ENCODE assay signal across 8 cellular contexts in genomic region chr19:37931941-37932655, GRCh38. TPM values are rescaled to one million over a fixed set of nuclear protein-coding genes. Genes with fewer than 3 reads are reported as not detected.
A peak's percentile ranks its signal among the peaks of the same experiment; 100 is the strongest.
DNase-seq lines count a peak whose midpoint lies in the region; ATAC-seq and TF ChIP-seq lines count a peak whose summit lies in the region.

No MANE protein-coding gene starts in this region.

- BruUV-seq in HCT116 (replicated peaks; lab: Mats Ljungman, UMichigan): TSS peak; percentile 93

- no peaks in the 10 kb centered on the region for H3K9me3 ChIP-seq in HCT116 (ENCODE audit: control insufficient read depth in 1 of 2, insufficient read depth in 1 of 2, low read depth in 1 of 2, low read length in 2 of 2)
- peaks cover 0 to 8% (median 2%) of the 10 kb centered on the region in 4 donors for H3K9me3 ChIP-seq in stomach

- POLR2A ChIA-PET in HCT116 (lab: Charles Lee): interaction anchor here (0.6 to 2.2 kb wide), 5 partner anchors 23 to 148 kb away, joined by 3 to 18 read pairs (median 5); partner anchors contain the start of genes SIPA1L3 and WDR87

- peaks cover 61 to 87% of the 10 kb centered on the region in 2 experiments for H3K4me1 ChIP-seq in HCT116 (ENCODE audit: control insufficient read depth in 1 of 2, insufficient read depth in 2 of 2, low read length in 2 of 2)
- H3K4me1 ChIP-seq in stomach: peaks cover 28 to 73% (median 51%) of the 10 kb centered on the region in 4 donors

- peak overlapping the region; percentile 60 for H3K9ac ChIP-seq in HCT116 (ENCODE audit: low read length)

- RAD21 ChIA-PET in HCT116 (lab: Charles Lee; ENCODE audit: low non-redundant PET in 1 of 2, low total read pairs in 2 of 2, uncharacterized antibody in 2 of 2, unreplicated experiment in 2 of 2): interaction anchor here (0.6 to 2.3 kb wide), 6 partner anchors 13 to 106 kb away, joined by 3 to 7 read pairs (median 4); partner anchors contain the start of genes WDR87 (in 2 of the 2) and SIPA1L3 (in 1 of the 2)

- H4K20me1 ChIP-seq in HCT116 (ENCODE audit: insufficient read depth): no peaks in the 10 kb centered on the region

- DNase-seq in EH (ENCODE audit: low read depth) (peak; percentile 77), HCT116 (ENCODE audit: low read depth, low spot score) (peak; percentile 65), NCI-H345 (lab: John Stamatoyannopoulos, UW) (peak; percentile 94), choroid plexus epithelial cell (ENCODE audit: low read depth) (peak; percentile 67), left colon (peak; percentile 88 to 90), stomach (peak; percentile 94)

- H3K27me3 ChIP-seq in HCT116 (ENCODE audit: insufficient read depth, low read length): no peaks in the 10 kb centered on the region
- H3K27me3 ChIP-seq in stomach: no peaks in the 10 kb centered on the region

- H3K36me3 ChIP-seq in HCT116 (ENCODE audit: control insufficient read depth in 1 of 2, insufficient read depth in 2 of 2, low read length in 2 of 2): no peaks in the 10 kb centered on the region; a peak in 1 of 4 replicates
- H3K36me3 ChIP-seq in stomach: no peaks in the 10 kb centered on the region

- peaks cover 85% of the 10 kb centered on the region for H3K79me2 ChIP-seq in HCT116 (ENCODE audit: insufficient read depth, low read length)

- peak; percentile 81 for ATAC-seq in HCT116
- ATAC-seq in left colon: peak; percentile 77
- no peak for ATAC-seq in HG03439 (IDR thresholded peaks at IDR 0.05; ENCODE audit: unreplicated experiment)
- no peak for ATAC-seq in GM21360 (IDR thresholded peaks at IDR 0.05; ENCODE audit: unreplicated experiment)

- TF ChIP-seq POLR2A in HCT116 (IDR thresholded peaks at IDR 0.05; ENCODE audit: borderline replicate concordance, extremely low read depth, insufficient read depth, insufficient read length) (no peak), stomach (IDR thresholded peaks at IDR 0.05) (peak in 1 of 4 donors; percentile 18)

- 10 to 34% (median 24%) methylated on average over 8 to 29 of the region's 29 CpGs for WGBS in stomach, 5 donors

- peak; percentile 39; the same call in 1 of the 2 replicates for TF ChIP-seq RAD21 in HCT116 (IDR thresholded peaks at IDR 0.05; ENCODE audit: low read depth)

- TF ChIP-seq EP300 in stomach (IDR thresholded peaks at IDR 0.05): no peak

- no peak for TF ChIP-seq CTCF in HCT116 (IDR thresholded peaks at IDR 0.05 in 2 of 3, conservative IDR thresholded peaks at IDR 0.05 in 1 of 3; ENCODE audit: borderline replicate concordance in 1 of 3, insufficient read depth in 1 of 3, low read depth in 2 of 3, low read length in 2 of 3)
- peak; percentile 28 for TF ChIP-seq CTCF in choroid plexus epithelial cell (conservative IDR thresholded peaks at IDR 0.05; ENCODE audit: low read depth, low read length)
- TF ChIP-seq CTCF in stomach (IDR thresholded peaks at IDR 0.05): no peak

- intact Hi-C loops in HCT116 (cut with micrococcal nuclease): loop anchor here (10.0 kb wide), 1 partner anchor 53 kb away; no protein-coding TSS in a partner anchor
- intact Hi-C loops in left colon (cut with DNase I, micrococcal nuclease): no loop called here
- intact Hi-C loops in stomach (cut with DNase I; ENCODE audit: low total_unique reads): no loop called here

- H3K9me2 ChIP-seq in HCT116 (ENCODE audit: insufficient read depth): no peaks in the 10 kb centered on the region

- H3K4me2 ChIP-seq in HCT116 (ENCODE audit: low read length): peak overlapping the region; percentile 87

- peak overlapping the region; percentile 88 for H3K27ac ChIP-seq in HCT116 (ENCODE audit: low read depth, low read length)
- peak overlapping the region; percentile 76 to 92 (median 81) for H3K27ac ChIP-seq in stomach

- H2AFZ ChIP-seq in HCT116 (ENCODE audit: low read depth, low read length, poor library complexity, severe bottlenecking): no peak overlapping the region

- peak overlapping the region; percentile 30 to 49 for H3K4me3 ChIP-seq in HCT116 (replicated peaks in 1 of 2; ENCODE audit: low read depth in 1 of 2, low read length in 2 of 2)
- H3K4me3 ChIP-seq in choroid plexus epithelial cell (ENCODE audit: low read depth, low read length): peak overlapping the region; percentile 42
- peak overlapping the region; percentile 7 to 44 (median 23) for H3K4me3 ChIP-seq in stomach

- CTCF ChIA-PET in HCT116 (lab: Charles Lee): interaction anchor here (0.6 to 2.0 kb wide), 6 partner anchors 8 to 113 kb away, joined by 3 to 12 read pairs (median 6); partner anchors contain the start of genes SIPA1L3 and WDR87

TF ChIP-seq in HCT116, 20 proteins besides CTCF, POLR2A, EP300 and RAD21:
- no peak for TF ChIP-seq FOSL1 (IDR thresholded peaks at IDR 0.05; ENCODE audit: low read depth)
- TF ChIP-seq CBX3 (IDR thresholded peaks at IDR 0.05; ENCODE audit: low read depth): peak; percentile 96
- peak; percentile 94 for TF ChIP-seq MAX (IDR thresholded peaks at IDR 0.05)
- TF ChIP-seq JUND (IDR thresholded peaks at IDR 0.05): peak; percentile 5; the same call in 1 of the 2 replicates
- TF ChIP-seq ZBTB33 (IDR thresholded peaks at IDR 0.05; ENCODE audit: extremely low read depth, insufficient replicate concordance, low read length): no peak
- TF ChIP-seq EGR1 (IDR thresholded peaks at IDR 0.05; ENCODE audit: low read depth): peak; percentile 77
- peak; percentile 83 for TF ChIP-seq SP1 (IDR thresholded peaks at IDR 0.05; ENCODE audit: low read depth)
- TF ChIP-seq ZFX (IDR thresholded peaks at IDR 0.05): no peak
- peak; percentile 92; the same call in 1 of the 2 replicates for TF ChIP-seq SIN3A (IDR thresholded peaks at IDR 0.05; ENCODE audit: low read depth)
- TF ChIP-seq ELF1 (IDR thresholded peaks at IDR 0.05; ENCODE audit: borderline replicate concordance, low read depth): peak; percentile 97
- TF ChIP-seq POLR2AphosphoS5 (IDR thresholded peaks at IDR 0.05; ENCODE audit: low read depth, low read length): peak; percentile 69

RNA-seq across cellular contexts. Expression of gene SIPA1L3, which starts 25.1 kb away (rescaled TPM):
- 41.8 TPM for total RNA-seq in HCT116 (2021; ENCODE audit: unreplicated experiment)
- polyA plus RNA-seq in HCT116 (2012): 24.7 and 31.1 TPM in 2 replicates
- total RNA-seq in left colon: 100 to 1,000 TPM; 136 to 180 TPM
- 100 to 1,000 TPM in 1 of 5 donors, 10 to 100 TPM in 4; 24.1 to 211 (median 26.3) TPM for total RNA-seq in stomach
- 1 to 10 TPM; 2.9 to 7.5 (median 7.2) TPM for polyA plus RNA-seq in stomach

RNA-seq across cellular contexts. Expression of gene WDR87, which starts 25.7 kb away (rescaled TPM):
- total RNA-seq in HCT116 (2021; ENCODE audit: unreplicated experiment) (not detected), left colon (not detected), stomach (under 1 TPM in 1 of 5 donors, not detected in 4; 0.14 TPM)
- not detected in 2 replicates for polyA plus RNA-seq in HCT116 (2012)
- not detected for polyA plus RNA-seq in stomach

Comparison
In these comparisons a context has a peak if more than half of its experiments do, and no peak if none do; other contexts are left out.
1. ATAC-seq: peak in HCT116 (single experiment) and left colon (single experiment); none in HG03439 (single experiment) and GM21360 (single experiment).
2. Peak in every context shown above with its lines, with median percentiles within 50 percentile points of each other: DNase-seq and H3K4me3 ChIP-seq.